ENCODE assay signal across 1 cellular context in genomic region chrX:32448945-32449344, GRCh38.
TF ChIP-seq lines count a peak whose summit lies in the region.

No MANE protein-coding gene starts in this region.

TF ChIP-seq in SK-N-SH, 30 proteins besides CTCF, POLR2A, EP300 and RAD21 (continued from another document):
- TF ChIP-seq USF1 (IDR thresholded peaks at IDR 0.05; ENCODE audit: borderline replicate concordance, low read depth) (no peak), EZH2phosphoT487 (IDR thresholded peaks at IDR 0.05; ENCODE audit: borderline replicate concordance, low read depth) (no peak), JUND (IDR thresholded peaks at IDR 0.05) (no peak), FOXM1 (IDR thresholded peaks at IDR 0.05; ENCODE audit: low read depth) (no peak)
TF ChIP-seq in SK-N-SH: peak in this region for 0.
